ENCODE assay signal across 1 cellular context in the genomic region with DNA sequence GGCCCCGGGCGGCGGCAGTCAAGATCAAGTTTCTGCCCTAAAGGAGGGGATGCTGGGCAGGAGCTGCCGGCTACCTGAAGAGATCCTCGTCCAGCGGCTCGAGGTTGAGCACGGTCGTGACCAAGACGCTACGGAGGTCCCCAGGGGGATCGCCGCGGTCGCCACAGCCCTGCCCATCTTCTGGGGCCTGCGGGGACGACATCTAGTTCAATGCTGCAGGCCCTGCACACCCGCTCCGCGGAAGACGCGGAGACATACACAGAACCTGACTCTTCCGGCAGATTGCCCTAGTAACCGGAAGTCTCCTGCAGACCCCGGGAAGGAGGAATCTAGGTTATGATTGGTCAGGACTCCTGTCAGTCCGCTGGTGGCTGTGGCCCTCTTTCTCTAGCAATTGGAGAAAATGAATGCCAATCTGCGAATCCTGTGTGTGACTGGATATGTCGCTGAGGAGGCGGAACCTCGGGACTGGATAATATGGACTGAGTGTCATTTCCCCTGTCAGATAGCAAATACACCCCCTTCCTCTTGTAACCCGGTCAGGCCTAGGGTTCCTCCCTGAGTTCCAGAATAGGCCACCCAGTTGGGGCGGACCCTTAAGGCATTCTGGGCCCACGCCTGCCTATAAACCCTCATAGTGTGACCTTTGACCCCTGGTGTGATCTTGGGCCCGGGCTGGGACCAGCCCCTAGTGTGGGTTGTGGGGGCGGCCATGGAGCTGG.
A peak's percentile ranks its signal among the peaks of the same experiment; 100 is the strongest.
TF ChIP-seq lines count a peak whose summit lies in the region.

A gene (minus strand): TSS at position 279 of the 722 bp plus-strand sequence. CDS start 77 bp downstream, at position 202.
A gene (plus strand): TSS at position 501 of the 722 bp plus-strand sequence. CDS start 212 bp downstream, at position 713.

TF ChIP-seq in K562, 482 proteins besides CTCF, POLR2A, EP300 and RAD21 (continued from another document and continues in another):
- TF ChIP-seq, protein P1, sequence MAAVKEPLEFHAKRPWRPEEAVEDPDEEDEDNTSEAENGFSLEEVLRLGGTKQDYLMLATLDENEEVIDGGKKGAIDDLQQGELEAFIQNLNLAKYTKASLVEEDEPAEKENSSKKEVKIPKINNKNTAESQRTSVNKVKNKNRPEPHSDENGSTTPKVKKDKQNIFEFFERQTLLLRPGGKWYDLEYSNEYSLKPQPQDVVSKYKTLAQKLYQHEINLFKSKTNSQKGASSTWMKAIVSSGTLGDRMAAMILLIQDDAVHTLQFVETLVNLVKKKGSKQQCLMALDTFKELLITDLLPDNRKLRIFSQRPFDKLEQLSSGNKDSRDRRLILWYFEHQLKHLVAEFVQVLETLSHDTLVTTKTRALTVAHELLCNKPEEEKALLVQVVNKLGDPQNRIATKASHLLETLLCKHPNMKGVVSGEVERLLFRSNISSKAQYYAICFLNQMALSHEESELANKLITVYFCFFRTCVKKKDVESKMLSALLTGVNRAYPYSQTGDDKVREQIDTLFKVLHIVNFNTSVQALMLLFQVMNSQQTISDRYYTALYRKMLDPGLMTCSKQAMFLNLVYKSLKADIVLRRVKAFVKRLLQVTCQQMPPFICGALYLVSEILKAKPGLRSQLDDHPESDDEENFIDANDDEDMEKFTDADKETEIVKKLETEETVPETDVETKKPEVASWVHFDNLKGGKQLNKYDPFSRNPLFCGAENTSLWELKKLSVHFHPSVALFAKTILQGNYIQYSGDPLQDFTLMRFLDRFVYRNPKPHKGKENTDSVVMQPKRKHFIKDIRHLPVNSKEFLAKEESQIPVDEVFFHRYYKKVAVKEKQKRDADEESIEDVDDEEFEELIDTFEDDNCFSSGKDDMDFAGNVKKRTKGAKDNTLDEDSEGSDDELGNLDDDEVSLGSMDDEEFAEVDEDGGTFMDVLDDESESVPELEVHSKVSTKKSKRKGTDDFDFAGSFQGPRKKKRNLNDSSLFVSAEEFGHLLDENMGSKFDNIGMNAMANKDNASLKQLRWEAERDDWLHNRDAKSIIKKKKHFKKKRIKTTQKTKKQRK (IDR thresholded peaks at IDR 0.05; ENCODE audit: borderline replicate concordance, low read depth, low read length), result peak; percentile 100
- TF ChIP-seq, protein P2, sequence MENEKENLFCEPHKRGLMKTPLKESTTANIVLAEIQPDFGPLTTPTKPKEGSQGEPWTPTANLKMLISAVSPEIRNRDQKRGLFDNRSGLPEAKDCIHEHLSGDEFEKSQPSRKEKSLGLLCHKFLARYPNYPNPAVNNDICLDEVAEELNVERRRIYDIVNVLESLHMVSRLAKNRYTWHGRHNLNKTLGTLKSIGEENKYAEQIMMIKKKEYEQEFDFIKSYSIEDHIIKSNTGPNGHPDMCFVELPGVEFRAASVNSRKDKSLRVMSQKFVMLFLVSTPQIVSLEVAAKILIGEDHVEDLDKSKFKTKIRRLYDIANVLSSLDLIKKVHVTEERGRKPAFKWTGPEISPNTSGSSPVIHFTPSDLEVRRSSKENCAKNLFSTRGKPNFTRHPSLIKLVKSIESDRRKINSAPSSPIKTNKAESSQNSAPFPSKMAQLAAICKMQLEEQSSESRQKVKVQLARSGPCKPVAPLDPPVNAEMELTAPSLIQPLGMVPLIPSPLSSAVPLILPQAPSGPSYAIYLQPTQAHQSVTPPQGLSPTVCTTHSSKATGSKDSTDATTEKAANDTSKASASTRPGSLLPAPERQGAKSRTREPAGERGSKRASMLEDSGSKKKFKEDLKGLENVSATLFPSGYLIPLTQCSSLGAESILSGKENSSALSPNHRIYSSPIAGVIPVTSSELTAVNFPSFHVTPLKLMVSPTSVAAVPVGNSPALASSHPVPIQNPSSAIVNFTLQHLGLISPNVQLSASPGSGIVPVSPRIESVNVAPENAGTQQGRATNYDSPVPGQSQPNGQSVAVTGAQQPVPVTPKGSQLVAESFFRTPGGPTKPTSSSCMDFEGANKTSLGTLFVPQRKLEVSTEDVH (IDR thresholded peaks at IDR 0.05; ENCODE audit: low read depth, partially characterized antibody), result peak; percentile 90
- TF ChIP-seq, protein P3, sequence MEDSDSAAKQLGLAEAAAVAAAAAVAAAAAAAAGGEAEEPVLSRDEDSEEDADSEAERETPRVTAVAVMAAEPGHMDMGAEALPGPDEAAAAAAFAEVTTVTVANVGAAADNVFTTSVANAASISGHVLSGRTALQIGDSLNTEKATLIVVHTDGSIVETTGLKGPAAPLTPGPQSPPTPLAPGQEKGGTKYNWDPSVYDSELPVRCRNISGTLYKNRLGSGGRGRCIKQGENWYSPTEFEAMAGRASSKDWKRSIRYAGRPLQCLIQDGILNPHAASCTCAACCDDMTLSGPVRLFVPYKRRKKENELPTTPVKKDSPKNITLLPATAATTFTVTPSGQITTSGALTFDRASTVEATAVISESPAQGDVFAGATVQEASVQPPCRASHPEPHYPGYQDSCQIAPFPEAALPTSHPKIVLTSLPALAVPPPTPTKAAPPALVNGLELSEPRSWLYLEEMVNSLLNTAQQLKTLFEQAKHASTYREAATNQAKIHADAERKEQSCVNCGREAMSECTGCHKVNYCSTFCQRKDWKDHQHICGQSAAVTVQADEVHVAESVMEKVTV (CRISPR knock-in tag; IDR thresholded peaks at IDR 0.05), result no peak
- TF ChIP-seq, protein P4, sequence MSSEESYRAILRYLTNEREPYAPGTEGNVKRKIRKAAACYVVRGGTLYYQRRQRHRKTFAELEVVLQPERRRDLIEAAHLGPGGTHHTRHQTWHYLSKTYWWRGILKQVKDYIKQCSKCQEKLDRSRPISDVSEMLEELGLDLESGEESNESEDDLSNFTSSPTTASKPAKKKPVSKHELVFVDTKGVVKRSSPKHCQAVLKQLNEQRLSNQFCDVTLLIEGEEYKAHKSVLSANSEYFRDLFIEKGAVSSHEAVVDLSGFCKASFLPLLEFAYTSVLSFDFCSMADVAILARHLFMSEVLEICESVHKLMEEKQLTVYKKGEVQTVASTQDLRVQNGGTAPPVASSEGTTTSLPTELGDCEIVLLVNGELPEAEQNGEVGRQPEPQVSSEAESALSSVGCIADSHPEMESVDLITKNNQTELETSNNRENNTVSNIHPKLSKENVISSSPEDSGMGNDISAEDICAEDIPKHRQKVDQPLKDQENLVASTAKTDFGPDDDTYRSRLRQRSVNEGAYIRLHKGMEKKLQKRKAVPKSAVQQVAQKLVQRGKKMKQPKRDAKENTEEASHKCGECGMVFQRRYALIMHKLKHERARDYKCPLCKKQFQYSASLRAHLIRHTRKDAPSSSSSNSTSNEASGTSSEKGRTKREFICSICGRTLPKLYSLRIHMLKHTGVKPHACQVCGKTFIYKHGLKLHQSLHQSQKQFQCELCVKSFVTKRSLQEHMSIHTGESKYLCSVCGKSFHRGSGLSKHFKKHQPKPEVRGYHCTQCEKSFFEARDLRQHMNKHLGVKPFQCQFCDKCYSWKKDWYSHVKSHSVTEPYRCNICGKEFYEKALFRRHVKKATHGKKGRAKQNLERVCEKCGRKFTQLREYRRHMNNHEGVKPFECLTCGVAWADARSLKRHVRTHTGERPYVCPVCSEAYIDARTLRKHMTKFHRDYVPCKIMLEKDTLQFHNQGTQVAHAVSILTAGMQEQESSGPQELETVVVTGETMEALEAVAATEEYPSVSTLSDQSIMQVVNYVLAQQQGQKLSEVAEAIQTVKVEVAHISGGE (CRISPR knock-in tag; IDR thresholded peaks at IDR 0.05), result peak in 2 of 3 experiments; percentile 41 to 78; a peak in 2 of 6 replicates
- TF ChIP-seq NR4A1 (CRISPR knock-in tag; IDR thresholded peaks at IDR 0.05) (no peak), NR4A1 (tag; IDR thresholded peaks at IDR 0.05) (peak; percentile 27; the same call in 1 of the 2 replicates), ZNF436 (CRISPR knock-in tag; IDR thresholded peaks at IDR 0.05) (no peak), STAT5A (IDR thresholded peaks at IDR 0.05; ENCODE audit: borderline replicate concordance, low read length) (no peak), ZNF668 (CRISPR knock-in tag; IDR thresholded peaks at IDR 0.05) (no peak), EWSR1 (IDR thresholded peaks at IDR 0.05; ENCODE audit: borderline replicate concordance, low read depth, partially characterized antibody) (no peak), EP400 (IDR thresholded peaks at IDR 0.05) (peak; percentile 65), RFX1 (IDR thresholded peaks at IDR 0.05) (peak; percentile 71), ETV5 (CRISPR knock-in tag; IDR thresholded peaks at IDR 0.05; ENCODE audit: low read depth) (peak; percentile 65; the same call in 1 of the 2 replicates), PML (IDR thresholded peaks at IDR 0.05; ENCODE audit: low read length) (peak; percentile 56; the same call in 1 of the 2 replicates), ZNF197 (CRISPR knock-in tag; IDR thresholded peaks at IDR 0.05; ENCODE audit: low read depth) (0 out of 2 replicates have a peak, but pooled peaks have one; percentile 24), CHD2 (IDR thresholded peaks at IDR 0.05; ENCODE audit: low read depth, low read length) (peak; percentile 93), HCFC1 (IDR thresholded peaks at IDR 0.05; ENCODE audit: low read depth, low read length) (peak; percentile 43), ZNF77 (CRISPR knock-in tag; IDR thresholded peaks at IDR 0.05) (no peak), MAFG (tag; conservative IDR thresholded peaks at IDR 0.05) (no peak), ESRRA (IDR thresholded peaks at IDR 0.05; ENCODE audit: borderline replicate concordance, low read depth) (0 out of 2 replicates have a peak, but pooled peaks have one; percentile 18), SAP30 (IDR thresholded peaks at IDR 0.05; ENCODE audit: borderline replicate concordance, insufficient read depth, low read depth, low read length, poor library complexity, severe bottlenecking) (peak; percentile 88), NRF1 (conservative IDR thresholded peaks at IDR 0.05 in 1 of 2, IDR thresholded peaks at IDR 0.05 in 1 of 2) (peak in 1 of 2 experiments; percentile 36; a peak in 3 of 4 replicates), PHF8 (IDR thresholded peaks at IDR 0.05; ENCODE audit: borderline replicate concordance, low read length) (peak; percentile 93; the same call in 1 of the 2 replicates), ZNF124 (CRISPR knock-in tag; IDR thresholded peaks at IDR 0.05) (no peak), JUND (IDR thresholded peaks at IDR 0.05; ENCODE audit: borderline replicate concordance, low read depth, low read length) (peak; percentile 36; the same call in 1 of the 2 replicates), JUND (tag; IDR thresholded peaks at IDR 0.05; ENCODE audit: borderline replicate concordance, low read depth, low read length) (no peak), RBM25 (IDR thresholded peaks at IDR 0.05; ENCODE audit: low read depth, low read length, severe bottlenecking) (peak; percentile 99), NFRKB (IDR thresholded peaks at IDR 0.05; ENCODE audit: low read depth) (peak; percentile 42; the same call in 1 of the 2 replicates), HMG20A (CRISPR knock-in tag; conservative IDR thresholded peaks at IDR 0.05) (no peak), TARDBP (IDR thresholded peaks at IDR 0.05) (0 out of 2 replicates have a peak, but pooled peaks have one; percentile 21), POLR2B (IDR thresholded peaks at IDR 0.05; ENCODE audit: low read depth, partially characterized antibody) (peak; percentile 59), FOS (IDR thresholded peaks at IDR 0.05; ENCODE audit: extremely low read depth, insufficient read length) (peak; percentile 100), HNRNPLL (IDR thresholded peaks at IDR 0.05; ENCODE audit: low read depth, low read length, poor library complexity, severe bottlenecking) (peak; percentile 22), SMAD3 (CRISPR knock-in tag; conservative IDR thresholded peaks at IDR 0.05) (0 out of 2 replicates have a peak, but pooled peaks have one; percentile 25), ZNF239 (CRISPR knock-in tag; IDR thresholded peaks at IDR 0.05) (no peak), SP2 (IDR thresholded peaks at IDR 0.05; ENCODE audit: extremely low read depth, low read depth, low read length, poor library complexity, severe bottlenecking) (peak; percentile 98), POLR2G (IDR thresholded peaks at IDR 0.05; ENCODE audit: low read depth, low read length) (peak; percentile 84), TAF1 (IDR thresholded peaks at IDR 0.05; ENCODE audit: control insufficient read depth, extremely low read depth, insufficient read depth, low read length, severe bottlenecking) (peak; percentile 84), NEUROD1 (IDR thresholded peaks at IDR 0.05; ENCODE audit: borderline replicate concordance, low read depth, low read length, partially characterized antibody) (peak; percentile 99), FIP1L1 (IDR thresholded peaks at IDR 0.05; ENCODE audit: low read depth, low read length, poor library complexity, severe bottlenecking) (no peak), GABPA (tag; conservative IDR thresholded peaks at IDR 0.05; ENCODE audit: low read depth) (peak; percentile 98), C11orf30 (IDR thresholded peaks at IDR 0.05; ENCODE audit: low read depth) (peak; percentile 62)
- TF ChIP-seq, protein P5, sequence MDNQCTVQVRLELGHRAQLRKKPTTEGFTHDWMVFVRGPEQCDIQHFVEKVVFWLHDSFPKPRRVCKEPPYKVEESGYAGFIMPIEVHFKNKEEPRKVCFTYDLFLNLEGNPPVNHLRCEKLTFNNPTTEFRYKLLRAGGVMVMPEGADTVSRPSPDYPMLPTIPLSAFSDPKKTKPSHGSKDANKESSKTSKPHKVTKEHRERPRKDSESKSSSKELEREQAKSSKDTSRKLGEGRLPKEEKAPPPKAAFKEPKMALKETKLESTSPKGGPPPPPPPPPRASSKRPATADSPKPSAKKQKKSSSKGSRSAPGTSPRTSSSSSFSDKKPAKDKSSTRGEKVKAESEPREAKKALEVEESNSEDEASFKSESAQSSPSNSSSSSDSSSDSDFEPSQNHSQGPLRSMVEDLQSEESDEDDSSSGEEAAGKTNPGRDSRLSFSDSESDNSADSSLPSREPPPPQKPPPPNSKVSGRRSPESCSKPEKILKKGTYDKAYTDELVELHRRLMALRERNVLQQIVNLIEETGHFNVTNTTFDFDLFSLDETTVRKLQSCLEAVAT (IDR thresholded peaks at IDR 0.05), result peak in 1 of 2 experiments; percentile 98; a peak in 2 of 4 replicates
- TF ChIP-seq, protein P6, sequence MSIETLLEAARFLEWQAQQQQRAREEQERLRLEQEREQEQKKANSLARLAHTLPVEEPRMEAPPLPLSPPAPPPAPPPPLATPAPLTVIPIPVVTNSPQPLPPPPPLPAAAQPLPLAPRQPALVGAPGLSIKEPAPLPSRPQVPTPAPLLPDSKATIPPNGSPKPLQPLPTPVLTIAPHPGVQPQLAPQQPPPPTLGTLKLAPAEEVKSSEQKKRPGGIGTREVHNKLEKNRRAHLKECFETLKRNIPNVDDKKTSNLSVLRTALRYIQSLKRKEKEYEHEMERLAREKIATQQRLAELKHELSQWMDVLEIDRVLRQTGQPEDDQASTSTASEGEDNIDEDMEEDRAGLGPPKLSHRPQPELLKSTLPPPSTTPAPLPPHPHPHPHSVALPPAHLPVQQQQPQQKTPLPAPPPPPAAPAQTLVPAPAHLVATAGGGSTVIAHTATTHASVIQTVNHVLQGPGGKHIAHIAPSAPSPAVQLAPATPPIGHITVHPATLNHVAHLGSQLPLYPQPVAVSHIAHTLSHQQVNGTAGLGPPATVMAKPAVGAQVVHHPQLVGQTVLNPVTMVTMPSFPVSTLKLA (conservative IDR thresholded peaks at IDR 0.05), result peak; percentile 53 to 76
